ENCODE assay signal across 15 cellular contexts in genomic region chr13:101917475-101917810, GRCh38.
DNase-seq lines count a peak whose midpoint lies in the region; ATAC-seq and TF ChIP-seq lines count a peak whose summit lies in the region.
"Had no signal": no experiment of that assay in that cellular context is flagged by ENCODE, and none has a peak within 500 bp of the region (broad histone marks: within the 10 kb centered on the region; RNA-seq: fewer than 3 reads in every experiment).

No MANE protein-coding gene starts in this region.

- H3K36me3 Mint-ChIP-seq in nephron (ENCODE audit: low read depth) = no peaks in the 10 kb centered on the region
- no peaks in the 10 kb centered on the region for H3K36me3 Mint-ChIP-seq in activated naive CD4-positive, alpha-beta T cell treated with anti-CD3 and anti-CD28 coated beads, Interleukin-2, amount 50 U/mL, for 72 hours
- H3K36me3 Mint-ChIP-seq: activated CD4-positive, alpha-beta memory T cell treated with anti-CD3 and anti-CD28 coated beads for 36 hours; mesothelial cell of epicardium had no signal

- no peak for TF ChIP-seq CTCF in nephron (IDR thresholded peaks at IDR 0.05; ENCODE audit: unreplicated experiment in 3 of 3)

- H3K27me3 Mint-ChIP-seq in nephron (ENCODE audit: low read depth) = peaks cover 89% of the 10 kb centered on the region

- H3K9me3 Mint-ChIP-seq in nephron = peaks cover 2% of the 10 kb centered on the region
- no peaks in the 10 kb centered on the region for H3K9me3 Mint-ChIP-seq in activated naive CD4-positive, alpha-beta T cell treated with anti-CD3 and anti-CD28 coated beads, Interleukin-2, amount 50 U/mL, for 72 hours
- H3K9me3 Mint-ChIP-seq: activated CD4-positive, alpha-beta memory T cell treated with anti-CD3 and anti-CD28 coated beads for 36 hours; CD4-positive, alpha-beta T cell; mesothelial cell of epicardium; stimulated activated naive CD8-positive, alpha-beta T cell treated with anti-CD3 and anti-CD28 coated beads, Interleukin-15, Interleukin-2, amounts not matched to agents 100 ng/mL and 50 ng/mL, for 24 hours had no signal

- peak overlapping the region in 2 of 3 experiments; percentile 34 to 44 for H3K4me3 Mint-ChIP-seq in nephron
- H3K4me3 Mint-ChIP-seq: activated CD4-positive, alpha-beta memory T cell treated with anti-CD3 and anti-CD28 coated beads for 36 hours; CD4-positive, alpha-beta T cell; mesothelial cell of epicardium; stimulated activated naive CD8-positive, alpha-beta T cell treated with anti-CD3 and anti-CD28 coated beads, Interleukin-15, Interleukin-2, amounts not matched to agents 100 ng/mL and 50 ng/mL, for 24 hours; T-helper 17 cell had no signal

- H3K27ac Mint-ChIP-seq in nephron = no peak overlapping the region
- H3K27ac Mint-ChIP-seq in activated naive CD4-positive, alpha-beta T cell treated with anti-CD3 and anti-CD28 coated beads, Interleukin-2, amount 50 U/mL, for 72 hours = no peak overlapping the region
- H3K27ac Mint-ChIP-seq: activated CD4-positive, alpha-beta memory T cell treated with anti-CD3 and anti-CD28 coated beads for 36 hours; CD4-positive, alpha-beta T cell; mesothelial cell of epicardium; stimulated activated naive CD8-positive, alpha-beta T cell treated with anti-CD3 and anti-CD28 coated beads, Interleukin-15, Interleukin-2, amounts not matched to agents 100 ng/mL and 50 ng/mL, for 24 hours; T-helper 17 cell had no signal

- DNase-seq in DMS153 (lab: John Stamatoyannopoulos, UW) = peak; percentile 55
- DNase-seq in NCI-H1105 (lab: John Stamatoyannopoulos, UW) = peak; percentile 76
- peak; percentile 86 to 88 for DNase-seq in SHP77 (lab: John Stamatoyannopoulos, UW)
- no peak for DNase-seq in GM19238 (ENCODE audit: insufficient read length, low spot score)
- no peak for DNase-seq in middle frontal gyrus (ENCODE audit: extremely low spot score, low spot score)
- no peak for DNase-seq in activated naive CD4-positive, alpha-beta T cell treated with anti-CD3 and anti-CD28 coated beads, Interleukin-2, amount 50 U/mL, for 72 hours (ENCODE audit: low spot score in 2 of 2)
- DNase-seq: activated CD4-positive, alpha-beta memory T cell treated with anti-CD3 and anti-CD28 coated beads for 36 hours; activated gamma-delta T cell; CD4-positive, alpha-beta T cell; stimulated activated CD4-positive, alpha-beta T cell treated with anti-CD3 and anti-CD28 coated beads, Interleukin-4, amount 100 ng/mL, for 24 hours; T-helper 17 cell had no signal

- H3K4me1 Mint-ChIP-seq in nephron = no peaks in the 10 kb centered on the region
- H3K4me1 Mint-ChIP-seq: T-helper 17 cell had no signal

- no peak for ATAC-seq in GM18909 (IDR thresholded peaks at IDR 0.05; ENCODE audit: poor library complexity, unreplicated experiment)
- ATAC-seq in activated naive CD4-positive, alpha-beta T cell treated with anti-CD3 and anti-CD28 coated beads, Interleukin-2, amount 50 U/mL, for 72 hours = no peak
- ATAC-seq: T-helper 17 cell had no signal

Comparison
In these comparisons a context has a peak if more than half of its experiments do, and no peak if none do; other contexts are left out.
1. DNase-seq: peak in DMS153 (single experiment), NCI-H1105 (single experiment) and SHP77 (2 of 2); none in GM19238 (single experiment), middle frontal gyrus (single experiment) and activated naive CD4-positive, alpha-beta T cell treated with anti-CD3 and anti-CD28 coated beads, Interleukin-2, amount 50 U/mL, for 72 hours (0 of 2).